Comparison of ENCODE assay signal across 22 cellular contexts in the genomic region with DNA sequence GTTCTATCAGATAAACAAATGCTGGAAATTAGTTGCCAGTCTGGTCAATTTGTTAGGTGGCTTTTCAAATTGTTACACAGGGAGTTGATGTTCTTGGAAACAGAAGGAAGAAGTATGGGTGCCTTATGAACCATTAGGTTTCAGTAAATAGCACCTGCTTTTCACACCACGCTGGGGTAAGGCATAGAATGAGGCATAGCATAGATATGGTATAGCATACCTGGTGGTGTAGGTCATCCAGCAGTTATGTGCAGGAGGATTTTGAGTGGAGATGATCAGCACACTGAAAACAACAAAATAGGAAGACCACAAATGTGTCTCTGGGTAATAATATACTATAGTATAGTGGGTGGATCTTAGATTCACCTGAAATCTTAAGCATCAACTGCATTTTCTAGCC.
DNase-seq lines count a peak whose midpoint lies in the region; ATAC-seq, FAIRE-seq and TF ChIP-seq lines count a peak whose summit lies in the region.
"Had no signal": no experiment of that assay in that cellular context is flagged by ENCODE, and none has a peak within 500 bp of the region (broad histone marks: within the 10 kb centered on the region; RNA-seq: fewer than 3 reads in every experiment).

No MANE protein-coding gene starts in this region.

- peaks cover 11% of the 10 kb centered on the region for H3K4me1 ChIP-seq in keratinocyte (ENCODE audit: control insufficient read depth, extremely low read depth, insufficient read depth, low read length)
- H3K4me1 ChIP-seq: BLaER1, HAP-1 had no signal

- H4K20me1 ChIP-seq in keratinocyte (ENCODE audit: control insufficient read depth, extremely low read depth, insufficient read depth, low read length), result no peaks in the 10 kb centered on the region
- H4K20me1 ChIP-seq: BLaER1 had no signal

- H3K27me3 Mint-ChIP-seq in brain, result peaks cover 5% of the 10 kb centered on the region

- no peaks in the 10 kb centered on the region for H3K9me1 ChIP-seq in keratinocyte (ENCODE audit: control insufficient read depth, extremely low read depth, insufficient read depth, low read length)

- H3K4me1 Mint-ChIP-seq in brain, result peaks cover 6% of the 10 kb centered on the region
- H3K4me1 Mint-ChIP-seq: CD14-positive monocyte; CD8-positive, alpha-beta memory T cell had no signal

- no peaks in the 10 kb centered on the region for H3K36me3 ChIP-seq in keratinocyte (ENCODE audit: control insufficient read depth in 2 of 2, extremely low read depth in 1 of 2, insufficient read depth in 2 of 2, low read length in 2 of 2)
- H3K36me3 ChIP-seq: BLaER1, HAP-1 had no signal

- H3K4me3 ChIP-seq in keratinocyte (ENCODE audit: control insufficient read depth in 2 of 3, extremely low read depth in 1 of 3, insufficient read depth in 2 of 3, low read depth in 1 of 3, low read length in 3 of 3), result no peak overlapping the region
- H3K4me3 ChIP-seq: BLaER1, GM23248, HAP-1 had no signal

- no peaks in the 10 kb centered on the region for H3K9me3 ChIP-seq in keratinocyte (ENCODE audit: control insufficient read depth, low read depth, low read length)
- H3K9me3 ChIP-seq: BLaER1, HAP-1 had no signal

- no peaks in the 10 kb centered on the region for H3K9me3 Mint-ChIP-seq in brain
- H3K9me3 Mint-ChIP-seq: CD14-positive monocyte; CD8-positive, alpha-beta memory T cell had no signal

- TF ChIP-seq CTCF in brain (conservative IDR thresholded peaks at IDR 0.05) (no peak), keratinocyte (optimal IDR thresholded peaks at IDR 0.05 in 1 of 3, IDR thresholded peaks at IDR 0.05 in 1 of 3, conservative IDR thresholded peaks at IDR 0.05 in 1 of 3; ENCODE audit: extremely low read depth in 1 of 3, insufficient read depth in 2 of 3, low read length in 3 of 3) (no peak)

- H3K79me2 ChIP-seq in keratinocyte (ENCODE audit: control insufficient read depth, insufficient read depth, low read length), result no peaks in the 10 kb centered on the region

- H2AFZ ChIP-seq in keratinocyte (ENCODE audit: control insufficient read depth, low read length), result no peak overlapping the region
- H2AFZ ChIP-seq: GM23248 had no signal

- H3K4me3 Mint-ChIP-seq in brain, result no peak overlapping the region
- H3K4me3 Mint-ChIP-seq: CD14-positive monocyte; CD8-positive, alpha-beta memory T cell had no signal

- H3K27me3 ChIP-seq in keratinocyte (ENCODE audit: control insufficient read depth, extremely low read depth, insufficient read depth, low read length), result no peaks in the 10 kb centered on the region
- H3K27me3 ChIP-seq: BLaER1 had no signal

- no peak overlapping the region for H3K9ac ChIP-seq in keratinocyte (ENCODE audit: control insufficient read depth, extremely low read depth, insufficient read depth, low read length)
- H3K9ac ChIP-seq: BLaER1, GM23248 had no signal

- peak; percentile 48 for FAIRE-seq in keratinocyte (lab: Jason Lieb, UNC)
- FAIRE-seq: G401.6, GM12891, GM19239, HepG2 had no signal

- dilution Hi-C loops in keratinocyte (cut with MboI; ENCODE audit: extremely low pct_ligation_motif_present, low sequenced_read_pairs), result no loop called here

- no peak overlapping the region for H3K4me2 ChIP-seq in keratinocyte (ENCODE audit: control insufficient read depth, extremely low read depth, insufficient read depth, low read depth, low read length)
- H3K4me2 ChIP-seq: BLaER1 had no signal

- no peaks in the 10 kb centered on the region for H3K36me3 Mint-ChIP-seq in brain
- H3K36me3 Mint-ChIP-seq: CD14-positive monocyte; CD8-positive, alpha-beta memory T cell had no signal

- DNase-seq in NCI-H226, result peak; percentile 6
- DNase-seq in keratinocyte (ENCODE audit: low read depth, low spot score), result no peak
- peak; percentile 7 for DNase-seq in superior temporal gyrus (ENCODE audit: extremely low spot score)
- no peak for DNase-seq in CD1c-positive myeloid dendritic cell (ENCODE audit: extremely low spot score)
- no peak for DNase-seq in SHP77 (lab: John Stamatoyannopoulos, UW)
- DNase-seq: 8988T; CD8-positive, alpha-beta memory T cell; COR-L47; DMS 273 treated with DMSO at 0.1 percent for 48 hours; DMS53; DND-41; EL; GM23248 had no signal

- H3K27ac Mint-ChIP-seq in brain, result peak overlapping the region in 3 of 5 experiments; percentile 0 to 74 (median 5)
- H3K27ac Mint-ChIP-seq: CD14-positive monocyte; CD8-positive, alpha-beta memory T cell had no signal

- H3K27ac ChIP-seq in keratinocyte (ENCODE audit: control insufficient read depth, insufficient read depth, low read length), result no peak overlapping the region
- H3K27ac ChIP-seq: BLaER1, GM23248 had no signal

- no peak for ATAC-seq in SK-N-SH treated with all-trans-retinoic acid at 6 μM for 48 hours
- ATAC-seq: HepG2 had no signal

TF ChIP-seq in SK-N-SH treated with all-trans-retinoic acid at 6 μM for 48 hours, 23 proteins besides CTCF, POLR2A, EP300 and RAD21:
- TF ChIP-seq, protein P1, sequence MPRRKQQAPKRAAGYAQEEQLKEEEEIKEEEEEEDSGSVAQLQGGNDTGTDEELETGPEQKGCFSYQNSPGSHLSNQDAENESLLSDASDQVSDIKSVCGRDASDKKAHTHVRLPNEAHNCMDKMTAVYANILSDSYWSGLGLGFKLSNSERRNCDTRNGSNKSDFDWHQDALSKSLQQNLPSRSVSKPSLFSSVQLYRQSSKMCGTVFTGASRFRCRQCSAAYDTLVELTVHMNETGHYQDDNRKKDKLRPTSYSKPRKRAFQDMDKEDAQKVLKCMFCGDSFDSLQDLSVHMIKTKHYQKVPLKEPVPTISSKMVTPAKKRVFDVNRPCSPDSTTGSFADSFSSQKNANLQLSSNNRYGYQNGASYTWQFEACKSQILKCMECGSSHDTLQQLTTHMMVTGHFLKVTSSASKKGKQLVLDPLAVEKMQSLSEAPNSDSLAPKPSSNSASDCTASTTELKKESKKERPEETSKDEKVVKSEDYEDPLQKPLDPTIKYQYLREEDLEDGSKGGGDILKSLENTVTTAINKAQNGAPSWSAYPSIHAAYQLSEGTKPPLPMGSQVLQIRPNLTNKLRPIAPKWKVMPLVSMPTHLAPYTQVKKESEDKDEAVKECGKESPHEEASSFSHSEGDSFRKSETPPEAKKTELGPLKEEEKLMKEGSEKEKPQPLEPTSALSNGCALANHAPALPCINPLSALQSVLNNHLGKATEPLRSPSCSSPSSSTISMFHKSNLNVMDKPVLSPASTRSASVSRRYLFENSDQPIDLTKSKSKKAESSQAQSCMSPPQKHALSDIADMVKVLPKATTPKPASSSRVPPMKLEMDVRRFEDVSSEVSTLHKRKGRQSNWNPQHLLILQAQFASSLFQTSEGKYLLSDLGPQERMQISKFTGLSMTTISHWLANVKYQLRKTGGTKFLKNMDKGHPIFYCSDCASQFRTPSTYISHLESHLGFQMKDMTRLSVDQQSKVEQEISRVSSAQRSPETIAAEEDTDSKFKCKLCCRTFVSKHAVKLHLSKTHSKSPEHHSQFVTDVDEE (CRISPR knock-in tag; IDR thresholded peaks at IDR 0.05), result no peak
- TF ChIP-seq, protein P2, sequence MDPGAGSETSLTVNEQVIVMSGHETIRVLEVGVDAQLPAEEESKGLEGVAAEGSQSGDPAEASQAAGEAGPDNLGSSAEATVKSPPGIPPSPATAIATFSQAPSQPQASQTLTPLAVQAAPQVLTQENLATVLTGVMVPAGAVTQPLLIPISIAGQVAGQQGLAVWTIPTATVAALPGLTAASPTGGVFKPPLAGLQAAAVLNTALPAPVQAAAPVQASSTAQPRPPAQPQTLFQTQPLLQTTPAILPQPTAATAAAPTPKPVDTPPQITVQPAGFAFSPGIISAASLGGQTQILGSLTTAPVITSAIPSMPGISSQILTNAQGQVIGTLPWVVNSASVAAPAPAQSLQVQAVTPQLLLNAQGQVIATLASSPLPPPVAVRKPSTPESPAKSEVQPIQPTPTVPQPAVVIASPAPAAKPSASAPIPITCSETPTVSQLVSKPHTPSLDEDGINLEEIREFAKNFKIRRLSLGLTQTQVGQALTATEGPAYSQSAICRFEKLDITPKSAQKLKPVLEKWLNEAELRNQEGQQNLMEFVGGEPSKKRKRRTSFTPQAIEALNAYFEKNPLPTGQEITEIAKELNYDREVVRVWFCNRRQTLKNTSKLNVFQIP (CRISPR knock-in tag; IDR thresholded peaks at IDR 0.05; ENCODE audit: borderline replicate concordance, low read depth), result no peak
- no peak for TF ChIP-seq ZNF565 (CRISPR knock-in tag; conservative IDR thresholded peaks at IDR 0.05; ENCODE audit: low read depth)
- TF ChIP-seq ZFP3 (CRISPR knock-in tag; IDR thresholded peaks at IDR 0.05), result no peak
- TF ChIP-seq, protein P3, sequence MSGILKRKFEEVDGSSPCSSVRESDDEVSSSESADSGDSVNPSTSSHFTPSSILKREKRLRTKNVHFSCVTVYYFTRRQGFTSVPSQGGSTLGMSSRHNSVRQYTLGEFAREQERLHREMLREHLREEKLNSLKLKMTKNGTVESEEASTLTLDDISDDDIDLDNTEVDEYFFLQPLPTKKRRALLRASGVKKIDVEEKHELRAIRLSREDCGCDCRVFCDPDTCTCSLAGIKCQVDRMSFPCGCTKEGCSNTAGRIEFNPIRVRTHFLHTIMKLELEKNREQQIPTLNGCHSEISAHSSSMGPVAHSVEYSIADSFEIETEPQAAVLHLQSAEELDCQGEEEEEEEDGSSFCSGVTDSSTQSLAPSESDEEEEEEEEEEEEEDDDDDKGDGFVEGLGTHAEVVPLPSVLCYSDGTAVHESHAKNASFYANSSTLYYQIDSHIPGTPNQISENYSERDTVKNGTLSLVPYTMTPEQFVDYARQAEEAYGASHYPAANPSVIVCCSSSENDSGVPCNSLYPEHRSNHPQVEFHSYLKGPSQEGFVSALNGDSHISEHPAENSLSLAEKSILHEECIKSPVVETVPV (CRISPR knock-in tag; IDR thresholded peaks at IDR 0.05), result no peak
- TF ChIP-seq TOX (CRISPR knock-in tag; IDR thresholded peaks at IDR 0.05; ENCODE audit: borderline replicate concordance), result no peak
- TF ChIP-seq OSR1 (CRISPR knock-in tag; IDR thresholded peaks at IDR 0.05), result no peak
- no peak for TF ChIP-seq ZNF70 (CRISPR knock-in tag; IDR thresholded peaks at IDR 0.05)

Comparison
In these comparisons a context has a peak if more than half of its experiments do, and no peak if none do; other contexts are left out.
1. DNase-seq: peak in NCI-H226 (single experiment) and superior temporal gyrus (single experiment); none in keratinocyte (single experiment), CD1c-positive myeloid dendritic cell (single experiment) and SHP77 (0 of 2).